24 cellular contexts compared by ENCODE assay signal in genomic region chr1:41700581-41700980, GRCh38.
"Had no signal": no experiment of that assay in that cellular context is flagged by ENCODE, and none has a peak within 500 bp of the region (broad histone marks: within the 10 kb centered on the region; RNA-seq: fewer than 3 reads in every experiment).

No MANE protein-coding gene starts in this region.

- H3K4me1 ChIP-seq: body of pancreas, gastroesophageal sphincter, psoas muscle, upper lobe of left lung had no signal

- H3K9me3 Mint-ChIP-seq: activated CD4-positive, alpha-beta memory T cell treated with anti-CD3 and anti-CD28 coated beads, Interleukin-2, amount 10 ng/mL, durations not matched to agents 7 days and 5 days; activated naive CD8-positive, alpha-beta T cell treated with anti-CD3 and anti-CD28 coated beads, Interleukin-2, amount 50 U/mL, for 24 hours; activated T-cell treated with anti-CD3 and anti-CD28 coated beads, Interleukin-2, amount 50 U/mL, for 72 hours; memory B cell; natural killer cell treated with Interleukin-12 subunit alpha and Interleukin-12 subunit beta and Interleukin-15 and Interleukin-18, amount 100 ng/mL, for 72 hours had no signal

- H3K4me3 Mint-ChIP-seq: activated CD4-positive, alpha-beta memory T cell treated with anti-CD3 and anti-CD28 coated beads, Interleukin-2, amount 10 ng/mL, durations not matched to agents 7 days and 5 days; activated CD4-positive, alpha-beta T cell treated with anti-CD3 and anti-CD28 coated beads, Interleukin-2, amount 10 ng/mL, durations not matched to agents 24 days and 14 days; activated naive CD8-positive, alpha-beta T cell treated with anti-CD3 and anti-CD28 coated beads, Interleukin-2, amount 50 U/mL, for 24 hours; activated T-cell treated with anti-CD3 and anti-CD28 coated beads, Interleukin-2, amount 50 U/mL, for 72 hours; memory B cell; natural killer cell treated with Interleukin-12 subunit alpha and Interleukin-12 subunit beta and Interleukin-15 and Interleukin-18, amount 100 ng/mL, for 72 hours had no signal

- DNase-seq: activated CD4-positive, alpha-beta memory T cell treated with anti-CD3 and anti-CD28 coated beads, Interleukin-2, amount 10 ng/mL, durations not matched to agents 7 days and 5 days; activated CD4-positive, alpha-beta T cell treated with anti-CD3 and anti-CD28 coated beads, Interleukin-2, amount 10 ng/mL, durations not matched to agents 24 days and 14 days; activated gamma-delta T cell; activated naive CD4-positive, alpha-beta T cell treated with anti-CD3 and anti-CD28 coated beads, Interleukin-2, amount 50 U/mL, for 16 hours; activated naive CD8-positive, alpha-beta T cell treated with anti-CD3 and anti-CD28 coated beads, Interleukin-2, amount 50 U/mL, for 24 hours; activated T-cell treated with anti-CD3 and anti-CD28 coated beads, Interleukin-2, amount 50 U/mL, for 72 hours; anterior cingulate cortex; body of pancreas; cortex of kidney; heart left ventricle; ovary; psoas muscle; spleen; stimulated activated CD4-positive, alpha-beta T cell treated with anti-CD3 and anti-CD28 coated beads, Interleukin-4, amount 100 ng/mL, for 1 hour; stimulated activated naive CD4-positive, alpha-beta T cell treated with Interleukin-2 at 50 U/mL for 16 hours; upper lobe of left lung had no signal

- H3K36me3 Mint-ChIP-seq: memory B cell; natural killer cell treated with Interleukin-12 subunit alpha and Interleukin-12 subunit beta and Interleukin-15 and Interleukin-18, amount 100 ng/mL, for 72 hours had no signal

- H3K27ac Mint-ChIP-seq: activated CD4-positive, alpha-beta memory T cell treated with anti-CD3 and anti-CD28 coated beads, Interleukin-2, amount 10 ng/mL, durations not matched to agents 7 days and 5 days; activated CD4-positive, alpha-beta T cell treated with anti-CD3 and anti-CD28 coated beads, Interleukin-2, amount 10 ng/mL, durations not matched to agents 24 days and 14 days; activated naive CD8-positive, alpha-beta T cell treated with anti-CD3 and anti-CD28 coated beads, Interleukin-2, amount 50 U/mL, for 24 hours; memory B cell; natural killer cell treated with Interleukin-12 subunit alpha and Interleukin-12 subunit beta and Interleukin-15 and Interleukin-18, amount 100 ng/mL, for 72 hours had no signal

- H3K36me3 ChIP-seq: cardiac muscle cell, gastroesophageal sphincter, heart left ventricle, ovary, right atrium auricular region, spleen, upper lobe of left lung had no signal

- H3K27me3 ChIP-seq: body of pancreas, cardiac muscle cell, gastroesophageal sphincter, heart left ventricle, ovary, right atrium auricular region, spleen, upper lobe of left lung had no signal

- H3K9me3 ChIP-seq: body of pancreas, gastroesophageal sphincter, heart left ventricle, ovary, psoas muscle, right atrium auricular region, spleen, upper lobe of left lung had no signal

- H3K27me3 Mint-ChIP-seq: activated CD4-positive, alpha-beta memory T cell treated with anti-CD3 and anti-CD28 coated beads, Interleukin-2, amount 10 ng/mL, durations not matched to agents 7 days and 5 days; activated naive CD8-positive, alpha-beta T cell treated with anti-CD3 and anti-CD28 coated beads, Interleukin-2, amount 50 U/mL, for 24 hours; memory B cell; natural killer cell treated with Interleukin-12 subunit alpha and Interleukin-12 subunit beta and Interleukin-15 and Interleukin-18, amount 100 ng/mL, for 72 hours had no signal

- H3K27ac ChIP-seq: body of pancreas, cardiac muscle cell, epithelial cell of prostate, gastroesophageal sphincter, heart left ventricle, ovary, psoas muscle, right atrium auricular region, spleen, upper lobe of left lung, VCaP had no signal

- H3K4me3 ChIP-seq: body of pancreas, cardiac muscle cell, gastroesophageal sphincter, heart left ventricle, ovary, psoas muscle, right atrium auricular region, spleen, upper lobe of left lung had no signal

- ATAC-seq: activated CD4-positive, CD25-positive, alpha-beta regulatory T cell treated with anti-CD3 and anti-CD28 coated beads, Interleukin-2, amount 50 U/mL, for 24 hours; activated naive CD8-positive, alpha-beta T cell treated with anti-CD3 and anti-CD28 coated beads, Interleukin-2, amount 50 U/mL, for 24 hours; activated T-cell treated with anti-CD3 and anti-CD28 coated beads, Interleukin-2, amount 50 U/mL, for 72 hours; body of pancreas; gastroesophageal sphincter; heart left ventricle; natural killer cell treated with Interleukin-12 subunit alpha and Interleukin-12 subunit beta and Interleukin-15 and Interleukin-18, amount 100 ng/mL, for 72 hours; psoas muscle had no signal
